Comparison of ENCODE assay signal across 25 cellular contexts in the genomic region with DNA sequence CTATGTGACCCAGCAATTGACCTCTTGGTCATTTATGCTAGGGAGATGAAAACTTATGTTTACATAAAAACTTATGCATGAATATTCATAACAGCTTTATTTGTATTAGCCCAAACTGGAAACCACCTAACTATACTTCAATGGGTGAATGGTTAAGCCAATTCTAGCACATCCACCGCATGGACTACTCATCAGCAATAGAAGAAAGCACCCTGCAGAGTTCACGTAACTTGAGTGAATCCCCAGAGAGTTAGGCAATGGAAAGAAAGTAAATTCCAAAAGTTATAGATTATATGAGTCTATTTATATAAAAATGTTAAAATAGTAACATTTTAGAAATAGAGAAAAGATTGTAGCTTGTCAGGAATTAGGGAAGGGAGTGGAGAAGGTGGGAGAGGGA.
"Had no signal": no experiment of that assay in that cellular context is flagged by ENCODE, and none has a peak within 500 bp of the region (broad histone marks: within the 10 kb centered on the region; RNA-seq: fewer than 3 reads in every experiment).

No MANE protein-coding gene starts in this region.

- H3K4me2 ChIP-seq: KMS-11 had no signal

- H3K4me1 ChIP-seq: SJSA1 had no signal

- H3K4me3 ChIP-seq: K562, SJSA1, SK-N-MC had no signal

- H3K27ac Mint-ChIP-seq: IgD-negative memory B cell had no signal

- H3K27me3 Mint-ChIP-seq: IgD-negative memory B cell had no signal

- ATAC-seq: K562 had no signal

- H3K9ac ChIP-seq: KMS-11 had no signal

- H3K9me3 ChIP-seq: SJSA1 had no signal

- H3K4me3 Mint-ChIP-seq: IgD-negative memory B cell had no signal

- H3K36me3 ChIP-seq: SJSA1 had no signal

- H3K27ac ChIP-seq: HL-60, KMS-11, SJSA1, SK-N-MC had no signal

- DNase-seq: Kasumi-1, MV-4-11, NCI-H1048, NCI-H1105, NCI-H1417, NCI-H1436 treated with DMSO at 0.1 percent for 48 hours, NCI-H1694, NCI-H187 treated with DMSO at 0.1 percent for 48 hours, NCI-H2029 treated with DMSO at 0.1 percent for 48 hours, NCI-H2227 treated with DMSO at 0.1 percent for 48 hours, NCI-H510A, NCI-H524 treated with DMSO at 0.1 percent for 48 hours, NCI-H69, NCI-H774, Right ventricle myocardium superior, RPMI8226, SIG-M5 had no signal

- H3K4me1 Mint-ChIP-seq: IgD-negative memory B cell had no signal

- FAIRE-seq: HTR-8/SVneo, K562, RCC 7860 had no signal

- H3K27me3 ChIP-seq: SJSA1 had no signal
